8 cellular contexts compared by ENCODE assay signal in genomic region chr9:37994639-37995347, GRCh38.
A peak's percentile ranks its signal among the peaks of the same experiment; 100 is the strongest.
DNase-seq lines count a peak whose midpoint lies in the region; ATAC-seq and TF ChIP-seq lines count a peak whose summit lies in the region.

No MANE protein-coding gene starts in this region.

- intact Hi-C loops in activated T-helper 1 cell treated with anti-CD3 and anti-CD28 coated beads, Interleukin-12 subunit alpha, Interleukin-12 subunit beta, Interleukin-2, Interleukin-4 antibody, amounts not matched to agents 30 ng/mL and 10 ng/mL and 1 ng/mL, durations not matched to agents 14 hours and 24 hours and 36 hours (cut with micrococcal nuclease), result loop anchor here (1.0 to 10.0 kb wide), 4 partner anchors 14 to 80 kb away; partner anchors contain the start of gene SHB
- intact Hi-C loops in left cardiac atrium (cut with DNase I), result loop anchor here in 1 of 2 donors (10.0 kb wide), 1 partner anchor 50 kb away; no protein-coding TSS in a partner anchor

- H3K36me3 ChIP-seq in skeletal muscle tissue (ENCODE audit: control insufficient read depth in 3 of 3, insufficient read depth in 3 of 3, low read length in 3 of 3), result no peaks in the 10 kb centered on the region

- no peaks in the 10 kb centered on the region for H3K9me3 Mint-ChIP-seq in activated T-helper 1 cell treated with anti-CD3 and anti-CD28 coated beads, Interleukin-12 subunit alpha, Interleukin-12 subunit beta, Interleukin-2, Interleukin-4 antibody, amounts not matched to agents 30 ng/mL and 10 ng/mL and 1 ng/mL, durations not matched to agents 14 hours and 24 hours and 36 hours
- H3K9me3 Mint-ChIP-seq in naive thymus-derived CD8-positive, alpha-beta T cell, result no peaks in the 10 kb centered on the region

- H3K9me3 ChIP-seq in skeletal muscle tissue (ENCODE audit: control insufficient read depth in 3 of 3, low read length in 3 of 3), result no peaks in the 10 kb centered on the region

- no peak for TF ChIP-seq POLR2A in GM18505 (IDR thresholded peaks at IDR 0.05; ENCODE audit: borderline replicate concordance, extremely low read depth, insufficient read depth, insufficient read length)

- peak overlapping the region; percentile 33 for H3K4me3 ChIP-seq in AG04449 (ENCODE audit: low read depth, low read length)
- H3K4me3 ChIP-seq in skeletal muscle tissue (ENCODE audit: low read length in 3 of 3), result peak overlapping the region; percentile 30 to 49 (median 49)

- CTCF ChIA-PET in AG04449 (lab: Yijun Ruan, JAX), result interaction anchor here (1.1 to 1.2 kb wide), 2 partner anchors 8 to 93 kb away, joined by 3 read pairs; no protein-coding TSS in a partner anchor

- DNase-seq in AG04449 (ENCODE audit: low read depth, low spot score) (no peak), NCI-H2171 (lab: John Stamatoyannopoulos, UW) (peak; percentile 75), left cardiac atrium (peak; percentile 86)
- DNase-seq in activated T-helper 1 cell treated with anti-CD3 and anti-CD28 coated beads, Interleukin-12 subunit alpha, Interleukin-12 subunit beta, Interleukin-2, Interleukin-4 antibody, amounts not matched to agents 30 ng/mL and 10 ng/mL and 1 ng/mL, durations not matched to agents 14 hours and 24 hours and 36 hours (ENCODE audit: low spot score), result no peak
- DNase-seq in naive thymus-derived CD8-positive, alpha-beta T cell, result no peak

- peaks cover 23% of the 10 kb centered on the region for H3K4me1 Mint-ChIP-seq in activated T-helper 1 cell treated with anti-CD3 and anti-CD28 coated beads, Interleukin-12 subunit alpha, Interleukin-12 subunit beta, Interleukin-2, Interleukin-4 antibody, amounts not matched to agents 30 ng/mL and 10 ng/mL and 1 ng/mL, durations not matched to agents 14 hours and 24 hours and 36 hours (ENCODE audit: low read depth)
- H3K4me1 Mint-ChIP-seq in naive thymus-derived CD8-positive, alpha-beta T cell, result peaks cover 5 to 28% (median 15%) of the 10 kb centered on the region in 4 donors

- H3K4me1 ChIP-seq in skeletal muscle tissue (ENCODE audit: control insufficient read depth in 3 of 3, insufficient read depth in 3 of 3, low read length in 3 of 3), result peaks cover 22 to 54% (median 39%) of the 10 kb centered on the region in 3 donors

- H3K27ac ChIP-seq in skeletal muscle tissue (ENCODE audit: low read depth, low read length), result peak overlapping the region; percentile 90

- TF ChIP-seq CTCF in AG04449 (IDR thresholded peaks at IDR 0.05; ENCODE audit: insufficient read depth, low read length, missing control alignments), result no peak

- H3K9ac ChIP-seq in skeletal muscle tissue (ENCODE audit: low read depth in 1 of 3, low read length in 3 of 3), result peak overlapping the region; percentile 61 to 66 (median 66)

- POLR2A ChIA-PET in AG04449 (lab: Yijun Ruan, JAX), result interaction anchor here (0.7 to 1.0 kb wide), 2 partner anchors 10 to 72 kb away, joined by 3 to 4 read pairs; no protein-coding TSS in a partner anchor
- POLR2A ChIA-PET in naive thymus-derived CD8-positive, alpha-beta T cell (lab: Charles Lee), result no interaction called here

- H3K27me3 Mint-ChIP-seq in activated T-helper 1 cell treated with anti-CD3 and anti-CD28 coated beads, Interleukin-12 subunit alpha, Interleukin-12 subunit beta, Interleukin-2, Interleukin-4 antibody, amounts not matched to agents 30 ng/mL and 10 ng/mL and 1 ng/mL, durations not matched to agents 14 hours and 24 hours and 36 hours (ENCODE audit: insufficient read depth), result no peaks in the 10 kb centered on the region
- peaks cover 0 to 6% (median 1%) of the 10 kb centered on the region in 5 donors for H3K27me3 Mint-ChIP-seq in naive thymus-derived CD8-positive, alpha-beta T cell

- no peaks in the 10 kb centered on the region for H3K27me3 ChIP-seq in skeletal muscle tissue (ENCODE audit: control insufficient read depth in 3 of 3, insufficient read depth in 3 of 3, low read length in 3 of 3)

- ATAC-seq in GM18505 (IDR thresholded peaks at IDR 0.05; ENCODE audit: unreplicated experiment), result peak; percentile 68
- peak; percentile 85 for ATAC-seq in HG02973 (IDR thresholded peaks at IDR 0.05; ENCODE audit: unreplicated experiment)
- peak; percentile 88 to 90 for ATAC-seq in left cardiac atrium
- no peak for ATAC-seq in naive thymus-derived CD8-positive, alpha-beta T cell

- H3K36me3 Mint-ChIP-seq in activated T-helper 1 cell treated with anti-CD3 and anti-CD28 coated beads, Interleukin-12 subunit alpha, Interleukin-12 subunit beta, Interleukin-2, Interleukin-4 antibody, amounts not matched to agents 30 ng/mL and 10 ng/mL and 1 ng/mL, durations not matched to agents 14 hours and 24 hours and 36 hours (ENCODE audit: low read depth), result no peaks in the 10 kb centered on the region
- H3K36me3 Mint-ChIP-seq in naive thymus-derived CD8-positive, alpha-beta T cell, result no peaks in the 10 kb centered on the region

- H3K27ac Mint-ChIP-seq in activated T-helper 1 cell treated with anti-CD3 and anti-CD28 coated beads, Interleukin-12 subunit alpha, Interleukin-12 subunit beta, Interleukin-2, Interleukin-4 antibody, amounts not matched to agents 30 ng/mL and 10 ng/mL and 1 ng/mL, durations not matched to agents 14 hours and 24 hours and 36 hours, result peak overlapping the region; percentile 26
- no peak overlapping the region for H3K27ac Mint-ChIP-seq in naive thymus-derived CD8-positive, alpha-beta T cell

- peak overlapping the region; percentile 16 for H3K4me3 Mint-ChIP-seq in activated T-helper 1 cell treated with anti-CD3 and anti-CD28 coated beads, Interleukin-12 subunit alpha, Interleukin-12 subunit beta, Interleukin-2, Interleukin-4 antibody, amounts not matched to agents 30 ng/mL and 10 ng/mL and 1 ng/mL, durations not matched to agents 14 hours and 24 hours and 36 hours
- peak overlapping the region in 1 of 10 donors; percentile 17 for H3K4me3 Mint-ChIP-seq in naive thymus-derived CD8-positive, alpha-beta T cell

Comparison
In these comparisons a context has a peak if more than half of its experiments do, and no peak if none do; other contexts are left out.
1. DNase-seq: peak in NCI-H2171 (single experiment) and left cardiac atrium (single experiment); none in AG04449 (single experiment), activated T-helper 1 cell treated with anti-CD3 and anti-CD28 coated beads, Interleukin-12 subunit alpha, Interleukin-12 subunit beta, Interleukin-2, Interleukin-4 antibody, amounts not matched to agents 30 ng/mL and 10 ng/mL and 1 ng/mL, durations not matched to agents 14 hours and 24 hours and 36 hours (single experiment) and naive thymus-derived CD8-positive, alpha-beta T cell (0 of 10).
2. ATAC-seq: peak in GM18505 (single experiment), HG02973 (single experiment) and left cardiac atrium (2 of 2); none in naive thymus-derived CD8-positive, alpha-beta T cell (0 of 2).